In genomic region chr16:3143598-3144330, GRCh38 we compare ENCODE assay signal across 1 cellular context.
A peak's percentile ranks its signal among the peaks of the same experiment; 100 is the strongest.
TF ChIP-seq lines count a peak whose summit lies in the region.

No MANE protein-coding gene starts in this region.

TF ChIP-seq in HepG2, 621 proteins besides CTCF, POLR2A, EP300 and RAD21 (continued from another document and continues in another):
- peak; percentile 10; the same call in 1 of the 2 replicates for TF ChIP-seq ZNF609 (CRISPR knock-in tag; IDR thresholded peaks at IDR 0.05; ENCODE audit: borderline replicate concordance)
- no peak for TF ChIP-seq ATF7 (IDR thresholded peaks at IDR 0.05)
- no peak for TF ChIP-seq ATF7 (CRISPR knock-in tag; IDR thresholded peaks at IDR 0.05)
- TF ChIP-seq SRY (CRISPR knock-in tag; IDR thresholded peaks at IDR 0.05): 0 out of 2 replicates have a peak, but pooled peaks have one; percentile 11
- no peak for TF ChIP-seq ZNF432 (CRISPR knock-in tag; IDR thresholded peaks at IDR 0.05; ENCODE audit: borderline replicate concordance)
- 0 out of 2 replicates have a peak, but pooled peaks have one; percentile 10 for TF ChIP-seq THAP8 (CRISPR knock-in tag; IDR thresholded peaks at IDR 0.05; ENCODE audit: borderline replicate concordance)
- TF ChIP-seq SNAPC4 (CRISPR knock-in tag; IDR thresholded peaks at IDR 0.05): no peak
- no peak for TF ChIP-seq ZNF503 (CRISPR knock-in tag; IDR thresholded peaks at IDR 0.05)
- TF ChIP-seq MAFK (conservative IDR thresholded peaks at IDR 0.05 in 1 of 2, IDR thresholded peaks at IDR 0.05 in 1 of 2; ENCODE audit: low read length in 2 of 2): no peak
- 0 out of 2 replicates have a peak, but pooled peaks have one; percentile 13 for TF ChIP-seq ERF (CRISPR knock-in tag; IDR thresholded peaks at IDR 0.05)
- TF ChIP-seq PAX8 (CRISPR knock-in tag; IDR thresholded peaks at IDR 0.05; ENCODE audit: borderline replicate concordance): 0 out of 2 replicates have a peak, but pooled peaks have one; percentile 55
- peak; percentile 65; the same call in 1 of the 2 replicates for TF ChIP-seq ZNF543 (CRISPR knock-in tag; IDR thresholded peaks at IDR 0.05)
- TF ChIP-seq FOXK1 (CRISPR knock-in tag; IDR thresholded peaks at IDR 0.05; ENCODE audit: borderline replicate concordance, low read depth): no peak
- no peak for TF ChIP-seq DMAP1 (CRISPR knock-in tag; IDR thresholded peaks at IDR 0.05)
- peak; percentile 68 for TF ChIP-seq SAP130 (CRISPR knock-in tag; IDR thresholded peaks at IDR 0.05; ENCODE audit: low read depth)
- no peak for TF ChIP-seq NFIB (CRISPR knock-in tag; IDR thresholded peaks at IDR 0.05; ENCODE audit: borderline replicate concordance)
- no peak for TF ChIP-seq GLMP (CRISPR knock-in tag; IDR thresholded peaks at IDR 0.05; ENCODE audit: borderline replicate concordance)
- no peak for TF ChIP-seq ZFP1 (CRISPR knock-in tag; IDR thresholded peaks at IDR 0.05)
- TF ChIP-seq ZBTB26 (CRISPR knock-in tag; IDR thresholded peaks at IDR 0.05; ENCODE audit: borderline replicate concordance): peak; percentile 31; the same call in 1 of the 2 replicates
- peak; percentile 64; the same call in 1 of the 2 replicates for TF ChIP-seq ZNF777 (CRISPR knock-in tag; IDR thresholded peaks at IDR 0.05)
- TF ChIP-seq NFKBIZ (CRISPR knock-in tag; IDR thresholded peaks at IDR 0.05): no peak
- no peak for TF ChIP-seq MBD4 (IDR thresholded peaks at IDR 0.05; ENCODE audit: borderline replicate concordance, low read length)
- TF ChIP-seq RBAK (CRISPR knock-in tag; IDR thresholded peaks at IDR 0.05): no peak
- TF ChIP-seq ZNF382 (CRISPR knock-in tag; IDR thresholded peaks at IDR 0.05; ENCODE audit: borderline replicate concordance): no peak
- TF ChIP-seq AGO2 (optimal IDR thresholded peaks at IDR 0.05; ENCODE audit: low read depth, low read length): peak; percentile 20
- 0 out of 2 replicates have a peak, but pooled peaks have one; percentile 25 for TF ChIP-seq ARNTL (CRISPR knock-in tag; IDR thresholded peaks at IDR 0.05)
- TF ChIP-seq TP53 (CRISPR knock-in tag; conservative IDR thresholded peaks at IDR 0.05): no peak
- TF ChIP-seq SMYD3 (CRISPR knock-in tag; IDR thresholded peaks at IDR 0.05): no peak
- TF ChIP-seq POGK (CRISPR knock-in tag; conservative IDR thresholded peaks at IDR 0.05): no peak
- TF ChIP-seq UBTF (CRISPR knock-in tag; IDR thresholded peaks at IDR 0.05): peak; percentile 89
- TF ChIP-seq DDIT3 (CRISPR knock-in tag; IDR thresholded peaks at IDR 0.05): no peak
- TF ChIP-seq FOXP1 (IDR thresholded peaks at IDR 0.05): no peak
- TF ChIP-seq FOXP1 (CRISPR knock-in tag; IDR thresholded peaks at IDR 0.05): no peak
- TF ChIP-seq NONO (IDR thresholded peaks at IDR 0.05): no peak
- TF ChIP-seq NONO (CRISPR knock-in tag; conservative IDR thresholded peaks at IDR 0.05): no peak
- no peak for TF ChIP-seq ZNF616 (CRISPR knock-in tag; IDR thresholded peaks at IDR 0.05; ENCODE audit: low read depth)
- TF ChIP-seq ZNF782 (CRISPR knock-in tag; IDR thresholded peaks at IDR 0.05; ENCODE audit: borderline replicate concordance): no peak; the same call in 1 of the 2 replicates
- no peak for TF ChIP-seq ELK4 (CRISPR knock-in tag; IDR thresholded peaks at IDR 0.05; ENCODE audit: borderline replicate concordance)
